1 cellular context compared by ENCODE assay signal in genomic region chr18:29181151-29181901, GRCh38.
TF ChIP-seq lines count a peak whose summit lies in the region.

No MANE protein-coding gene starts in this region.

TF ChIP-seq in WTC11, 78 proteins besides CTCF, POLR2A, EP300 and RAD21 (continued from another document):
- no peak for TF ChIP-seq PREB (CRISPR knock-in tag; IDR thresholded peaks at IDR 0.05; ENCODE audit: borderline replicate concordance)
- TF ChIP-seq ZNF396 (CRISPR knock-in tag; IDR thresholded peaks at IDR 0.05; ENCODE audit: borderline replicate concordance): no peak
- no peak for TF ChIP-seq PRRX2 (CRISPR knock-in tag; IDR thresholded peaks at IDR 0.05)
- TF ChIP-seq ESRRA (CRISPR knock-in tag; IDR thresholded peaks at IDR 0.05; ENCODE audit: borderline replicate concordance): no peak
